ENCODE assay signal across 1 cellular context in the genomic region with DNA sequence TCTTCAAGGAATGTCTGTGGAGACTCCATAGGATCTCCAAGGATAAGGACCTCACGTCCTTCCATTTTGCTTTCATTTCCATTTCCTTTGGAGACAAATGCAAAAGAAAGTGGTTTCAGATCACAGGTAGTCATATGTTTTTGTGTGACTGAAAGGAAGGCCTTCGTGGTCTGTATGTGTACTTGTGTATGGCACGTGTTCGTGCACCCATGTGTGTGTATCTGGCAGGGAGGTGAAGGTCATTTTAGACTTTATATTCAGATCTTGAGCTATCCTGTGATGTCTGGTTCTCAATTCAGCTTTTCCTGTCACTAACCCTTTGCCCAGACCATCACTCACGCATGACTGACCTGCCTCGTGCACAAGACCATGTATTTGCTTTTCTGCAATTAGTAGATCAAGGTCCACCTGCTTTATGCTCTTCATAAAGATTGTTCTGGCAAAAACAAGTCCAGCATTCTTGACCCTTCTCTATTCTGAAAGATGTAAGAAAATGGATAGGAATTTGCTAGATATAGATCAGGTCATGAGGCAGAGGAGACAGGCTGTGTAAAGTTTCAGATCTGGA.
A peak's percentile ranks its signal among the peaks of the same experiment; 100 is the strongest.
TF ChIP-seq lines count a peak whose summit lies in the region.

No MANE protein-coding gene starts in this region.

TF ChIP-seq in HepG2, 621 proteins besides CTCF, POLR2A, EP300 and RAD21 (continued from another document and continues in another):
- TF ChIP-seq THAP7 (CRISPR knock-in tag; IDR thresholded peaks at IDR 0.05): no peak
- no peak for TF ChIP-seq SMAD3 (CRISPR knock-in tag; IDR thresholded peaks at IDR 0.05)
- TF ChIP-seq, protein P1, sequence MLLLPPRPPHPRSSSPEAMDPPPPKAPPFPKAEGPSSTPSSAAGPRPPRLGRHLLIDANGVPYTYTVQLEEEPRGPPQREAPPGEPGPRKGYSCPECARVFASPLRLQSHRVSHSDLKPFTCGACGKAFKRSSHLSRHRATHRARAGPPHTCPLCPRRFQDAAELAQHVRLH (CRISPR knock-in tag; IDR thresholded peaks at IDR 0.05; ENCODE audit: borderline replicate concordance, low read depth): no peak
- TF ChIP-seq ARID3A (IDR thresholded peaks at IDR 0.05; ENCODE audit: low read depth, low read length): no peak
- TF ChIP-seq RAD51 (IDR thresholded peaks at IDR 0.05; ENCODE audit: borderline replicate concordance): no peak
- no peak for TF ChIP-seq ZFAT (CRISPR knock-in tag; conservative IDR thresholded peaks at IDR 0.05)
- TF ChIP-seq ZNF136 (CRISPR knock-in tag; IDR thresholded peaks at IDR 0.05; ENCODE audit: low read depth): no peak
- TF ChIP-seq KLF12 (CRISPR knock-in tag; IDR thresholded peaks at IDR 0.05; ENCODE audit: borderline replicate concordance): no peak
- peak; percentile 83 for TF ChIP-seq ARID5B (CRISPR knock-in tag; IDR thresholded peaks at IDR 0.05)
- TF ChIP-seq KLF13 (CRISPR knock-in tag; IDR thresholded peaks at IDR 0.05): no peak
- TF ChIP-seq, protein P2, sequence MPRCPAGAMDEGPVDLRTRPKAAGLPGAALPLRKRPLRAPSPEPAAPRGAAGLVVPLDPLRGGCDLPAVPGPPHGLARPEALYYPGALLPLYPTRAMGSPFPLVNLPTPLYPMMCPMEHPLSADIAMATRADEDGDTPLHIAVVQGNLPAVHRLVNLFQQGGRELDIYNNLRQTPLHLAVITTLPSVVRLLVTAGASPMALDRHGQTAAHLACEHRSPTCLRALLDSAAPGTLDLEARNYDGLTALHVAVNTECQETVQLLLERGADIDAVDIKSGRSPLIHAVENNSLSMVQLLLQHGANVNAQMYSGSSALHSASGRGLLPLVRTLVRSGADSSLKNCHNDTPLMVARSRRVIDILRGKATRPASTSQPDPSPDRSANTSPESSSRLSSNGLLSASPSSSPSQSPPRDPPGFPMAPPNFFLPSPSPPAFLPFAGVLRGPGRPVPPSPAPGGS (CRISPR knock-in tag; IDR thresholded peaks at IDR 0.05): no peak
- TF ChIP-seq NFKB2 (CRISPR knock-in tag; IDR thresholded peaks at IDR 0.05; ENCODE audit: borderline replicate concordance): no peak
- TF ChIP-seq ZFP1 (CRISPR knock-in tag; IDR thresholded peaks at IDR 0.05): no peak
- TF ChIP-seq SRY (CRISPR knock-in tag; IDR thresholded peaks at IDR 0.05): no peak
- TF ChIP-seq MTF1 (CRISPR knock-in tag; IDR thresholded peaks at IDR 0.05): no peak
- TF ChIP-seq ZSCAN21 (CRISPR knock-in tag; IDR thresholded peaks at IDR 0.05; ENCODE audit: borderline replicate concordance): no peak
- TF ChIP-seq SAP130 (CRISPR knock-in tag; IDR thresholded peaks at IDR 0.05; ENCODE audit: low read depth): no peak
- no peak for TF ChIP-seq NFIC (IDR thresholded peaks at IDR 0.05; ENCODE audit: low read length)
- no peak for TF ChIP-seq SMAD9 (CRISPR knock-in tag; IDR thresholded peaks at IDR 0.05)
- TF ChIP-seq ZNF431 (CRISPR knock-in tag; IDR thresholded peaks at IDR 0.05; ENCODE audit: borderline replicate concordance, low read depth): no peak
- TF ChIP-seq HNF4G (IDR thresholded peaks at IDR 0.05; ENCODE audit: borderline replicate concordance, low read depth, low read length): no peak
- no peak for TF ChIP-seq HNF4G (CRISPR knock-in tag; IDR thresholded peaks at IDR 0.05; ENCODE audit: borderline replicate concordance, low read depth)
- no peak for TF ChIP-seq ZNF274 (CRISPR knock-in tag; IDR thresholded peaks at IDR 0.05)
- no peak for TF ChIP-seq ETV6 (CRISPR knock-in tag; conservative IDR thresholded peaks at IDR 0.05)
- TF ChIP-seq, protein P3, sequence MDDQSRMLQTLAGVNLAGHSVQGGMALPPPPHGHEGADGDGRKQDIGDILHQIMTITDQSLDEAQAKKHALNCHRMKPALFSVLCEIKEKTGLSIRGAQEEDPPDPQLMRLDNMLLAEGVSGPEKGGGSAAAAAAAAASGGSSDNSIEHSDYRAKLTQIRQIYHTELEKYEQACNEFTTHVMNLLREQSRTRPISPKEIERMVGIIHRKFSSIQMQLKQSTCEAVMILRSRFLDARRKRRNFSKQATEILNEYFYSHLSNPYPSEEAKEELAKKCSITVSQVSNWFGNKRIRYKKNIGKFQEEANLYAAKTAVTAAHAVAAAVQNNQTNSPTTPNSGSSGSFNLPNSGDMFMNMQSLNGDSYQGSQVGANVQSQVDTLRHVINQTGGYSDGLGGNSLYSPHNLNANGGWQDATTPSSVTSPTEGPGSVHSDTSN (CRISPR knock-in tag; IDR thresholded peaks at IDR 0.05; ENCODE audit: borderline replicate concordance): no peak
- TF ChIP-seq, protein P4, sequence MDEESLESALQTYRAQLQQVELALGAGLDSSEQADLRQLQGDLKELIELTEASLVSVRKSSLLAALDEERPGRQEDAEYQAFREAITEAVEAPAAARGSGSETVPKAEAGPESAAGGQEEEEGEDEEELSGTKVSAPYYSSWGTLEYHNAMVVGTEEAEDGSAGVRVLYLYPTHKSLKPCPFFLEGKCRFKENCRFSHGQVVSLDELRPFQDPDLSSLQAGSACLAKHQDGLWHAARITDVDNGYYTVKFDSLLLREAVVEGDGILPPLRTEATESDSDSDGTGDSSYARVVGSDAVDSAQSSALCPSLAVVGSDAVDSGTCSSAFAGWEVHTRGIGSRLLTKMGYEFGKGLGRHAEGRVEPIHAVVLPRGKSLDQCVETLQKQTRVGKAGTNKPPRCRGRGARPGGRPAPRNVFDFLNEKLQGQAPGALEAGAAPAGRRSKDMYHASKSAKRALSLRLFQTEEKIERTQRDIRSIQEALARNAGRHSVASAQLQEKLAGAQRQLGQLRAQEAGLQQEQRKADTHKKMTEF (CRISPR knock-in tag; IDR thresholded peaks at IDR 0.05): 0 out of 2 replicates have a peak, but pooled peaks have one; percentile 28
- TF ChIP-seq, protein P5, sequence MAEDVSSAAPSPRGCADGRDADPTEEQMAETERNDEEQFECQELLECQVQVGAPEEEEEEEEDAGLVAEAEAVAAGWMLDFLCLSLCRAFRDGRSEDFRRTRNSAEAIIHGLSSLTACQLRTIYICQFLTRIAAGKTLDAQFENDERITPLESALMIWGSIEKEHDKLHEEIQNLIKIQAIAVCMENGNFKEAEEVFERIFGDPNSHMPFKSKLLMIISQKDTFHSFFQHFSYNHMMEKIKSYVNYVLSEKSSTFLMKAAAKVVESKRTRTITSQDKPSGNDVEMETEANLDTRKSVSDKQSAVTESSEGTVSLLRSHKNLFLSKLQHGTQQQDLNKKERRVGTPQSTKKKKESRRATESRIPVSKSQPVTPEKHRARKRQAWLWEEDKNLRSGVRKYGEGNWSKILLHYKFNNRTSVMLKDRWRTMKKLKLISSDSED (CRISPR knock-in tag; IDR thresholded peaks at IDR 0.05): no peak
- peak; percentile 68 for TF ChIP-seq MED1 (CRISPR knock-in tag; IDR thresholded peaks at IDR 0.05)
- no peak for TF ChIP-seq ZNF18 (CRISPR knock-in tag; IDR thresholded peaks at IDR 0.05; ENCODE audit: insufficient replicate concordance)
- no peak for TF ChIP-seq ZNF12 (CRISPR knock-in tag; IDR thresholded peaks at IDR 0.05)
- no peak for TF ChIP-seq ZNF460 (CRISPR knock-in tag; IDR thresholded peaks at IDR 0.05; ENCODE audit: borderline replicate concordance)
- TF ChIP-seq, protein P6, sequence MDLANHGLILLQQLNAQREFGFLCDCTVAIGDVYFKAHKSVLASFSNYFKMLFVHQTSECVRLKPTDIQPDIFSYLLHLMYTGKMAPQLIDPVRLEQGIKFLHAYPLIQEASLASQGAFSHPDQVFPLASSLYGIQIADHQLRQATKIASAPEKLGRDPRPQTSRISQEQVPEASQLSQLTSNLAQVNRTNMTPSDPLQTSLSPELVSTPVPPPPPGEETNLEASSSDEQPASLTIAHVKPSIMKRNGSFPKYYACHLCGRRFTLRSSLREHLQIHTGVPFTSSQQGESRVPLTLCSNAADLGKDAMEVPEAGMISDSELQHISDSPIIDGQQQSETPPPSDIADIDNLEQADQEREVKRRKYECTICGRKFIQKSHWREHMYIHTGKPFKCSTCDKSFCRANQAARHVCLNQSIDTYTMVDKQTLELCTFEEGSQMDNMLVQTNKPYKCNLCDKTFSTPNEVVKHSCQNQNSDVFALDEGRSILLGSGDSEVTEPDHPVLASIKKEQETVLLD (CRISPR knock-in tag; IDR thresholded peaks at IDR 0.05; ENCODE audit: low read depth): no peak
- no peak for TF ChIP-seq DBP (CRISPR knock-in tag; IDR thresholded peaks at IDR 0.05; ENCODE audit: not compliant biosample characterization)
- TF ChIP-seq, protein P7, sequence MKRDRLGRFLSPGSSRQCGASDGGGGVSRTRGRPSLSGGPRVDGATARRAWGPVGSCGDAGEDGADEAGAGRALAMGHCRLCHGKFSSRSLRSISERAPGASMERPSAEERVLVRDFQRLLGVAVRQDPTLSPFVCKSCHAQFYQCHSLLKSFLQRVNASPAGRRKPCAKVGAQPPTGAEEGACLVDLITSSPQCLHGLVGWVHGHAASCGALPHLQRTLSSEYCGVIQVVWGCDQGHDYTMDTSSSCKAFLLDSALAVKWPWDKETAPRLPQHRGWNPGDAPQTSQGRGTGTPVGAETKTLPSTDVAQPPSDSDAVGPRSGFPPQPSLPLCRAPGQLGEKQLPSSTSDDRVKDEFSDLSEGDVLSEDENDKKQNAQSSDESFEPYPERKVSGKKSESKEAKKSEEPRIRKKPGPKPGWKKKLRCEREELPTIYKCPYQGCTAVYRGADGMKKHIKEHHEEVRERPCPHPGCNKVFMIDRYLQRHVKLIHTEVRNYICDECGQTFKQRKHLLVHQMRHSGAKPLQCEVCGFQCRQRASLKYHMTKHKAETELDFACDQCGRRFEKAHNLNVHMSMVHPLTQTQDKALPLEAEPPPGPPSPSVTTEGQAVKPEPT (CRISPR knock-in tag; IDR thresholded peaks at IDR 0.05; ENCODE audit: low read depth): no peak
- TF ChIP-seq ZNF558 (CRISPR knock-in tag; IDR thresholded peaks at IDR 0.05; ENCODE audit: borderline replicate concordance): no peak
- no peak for TF ChIP-seq SYNCRIP (IDR thresholded peaks at IDR 0.05; ENCODE audit: insufficient read depth, low read depth, low read length)
